ENCODE assay signal across 8 cellular contexts in genomic region chr1:1615256-1616044, GRCh38.
A peak's percentile ranks its signal among the peaks of the same experiment; 100 is the strongest.
DNase-seq lines count a peak whose midpoint lies in the region; ATAC-seq and TF ChIP-seq lines count a peak whose summit lies in the region.

TSS of gene MIB2 (plus strand) at chr1:1615500. CDS start at chr1:1623453, 7,953 bp downstream.

- H3K27ac ChIP-seq in VCaP: peak within 1 kb of the TSS; percentile 99
- peak within 1 kb of the TSS; percentile 96 to 100 (median 99) for H3K27ac ChIP-seq in skin epidermis

- ATAC-seq in GM18868 (IDR thresholded peaks at IDR 0.05; ENCODE audit: unreplicated experiment) (peak; percentile 84), HG03103 (IDR thresholded peaks at IDR 0.05; ENCODE audit: low read depth, unreplicated experiment) (peak; percentile 72)

- in situ Hi-C loops in ACHN (cut with HindIII; ENCODE audit: low pct_ligation_motif_present, low pct_unique_long_range_greater_than_20kb, low sequenced_read_pairs) (no loop called here), T47D (cut with HindIII; ENCODE audit: low pct_unique_long_range_greater_than_20kb, low sequenced_read_pairs) (no loop called here)

- no peak for TF ChIP-seq CTCF in VCaP (conservative IDR thresholded peaks at IDR 0.05)

- H3K4me3 ChIP-seq in iPS-18c (ENCODE audit: insufficient read depth, low read depth, low read length): peak within 1 kb of the TSS; percentile 99
- peak within 1 kb of the TSS; percentile 83 to 97 (median 95) for H3K4me3 ChIP-seq in skin epidermis

- DNase-seq in ACHN (peak; percentile 91), NCI-H2196 treated with DMSO at 0.1 percent for 48 hours (lab: John Stamatoyannopoulos, UW; ENCODE audit: unreplicated experiment) (peak; percentile 95), T47D (ENCODE audit: low read depth in 1 of 2, low spot score in 1 of 2) (peak; percentile 96 to 98)

- no peaks in the 10 kb centered on the region for H3K9me3 ChIP-seq in iPS-18c (ENCODE audit: control insufficient read depth, insufficient read depth, low read length)

Comparison
In these comparisons a context has a peak if more than half of its experiments do, and no peak if none do; other contexts are left out.
1. Peak in every context shown above with its lines: DNase-seq, ATAC-seq, H3K4me3 ChIP-seq and H3K27ac ChIP-seq.